In genomic region chr4:139736257-139736626, GRCh38 we compare ENCODE assay signal across 11 cellular contexts.
DNase-seq lines count a peak whose midpoint lies in the region; ATAC-seq and TF ChIP-seq lines count a peak whose summit lies in the region.
"Had no signal": no experiment of that assay in that cellular context is flagged by ENCODE, and none has a peak within 500 bp of the region (broad histone marks: within the 10 kb centered on the region; RNA-seq: fewer than 3 reads in every experiment).

No MANE protein-coding gene starts in this region.

- H3K9me3 ChIP-seq in adrenal gland (replicated peaks in 1 of 3): no peaks in the 10 kb centered on the region
- H3K9me3 ChIP-seq in mesenchymal stem cell (ENCODE audit: control insufficient read depth, low read length): no peaks in the 10 kb centered on the region
- no peaks in the 10 kb centered on the region for H3K9me3 ChIP-seq in thyroid gland

- no peak overlapping the region for H3K14ac ChIP-seq in mesenchymal stem cell (ENCODE audit: low read length in 2 of 2)

- no peak for TF ChIP-seq POLR2A in adrenal gland (IDR thresholded peaks at IDR 0.05)
- TF ChIP-seq POLR2A in thyroid gland (IDR thresholded peaks at IDR 0.05): no peak

- no peak overlapping the region for H4K8ac ChIP-seq in mesenchymal stem cell (ENCODE audit: low read length)

- DNase-seq in activated naive CD4-positive, alpha-beta T cell (lab: John Stamatoyannopoulos, UW): no peak
- DNase-seq in adrenal gland: no peak
- peak; percentile 26 for DNase-seq in mesenchymal stem cell
- no peak for DNase-seq in thyroid gland
- no peak for DNase-seq in SHP77 (lab: John Stamatoyannopoulos, UW)
- no peak for DNase-seq in cerebellar cortex (ENCODE audit: low spot score)
- DNase-seq: cerebellar nuclear complex, small intestine had no signal

- H2BK15ac ChIP-seq in mesenchymal stem cell (ENCODE audit: low read depth, poor library complexity, severe bottlenecking): no peak overlapping the region

- H4K91ac ChIP-seq in mesenchymal stem cell (ENCODE audit: low read length): no peak overlapping the region

- H3K4me2 ChIP-seq in mesenchymal stem cell (ENCODE audit: low read length, poor library complexity, severe bottlenecking): no peak overlapping the region

- WGBS in adrenal gland, 4 donors: 68 to 71% (median 70%) methylated on average over 5 of the region's 5 CpGs
- 77% methylated on average over 5 of the region's 5 CpGs for WGBS in mesenchymal stem cell
- WGBS in thyroid gland, 2 donors: 85 to 90% methylated on average over 5 of the region's 5 CpGs

- H3K36me3 ChIP-seq in adrenal gland (replicated peaks in 1 of 2): no peaks in the 10 kb centered on the region
- no peaks in the 10 kb centered on the region for H3K36me3 ChIP-seq in mesenchymal stem cell (ENCODE audit: control insufficient read depth in 1 of 2, insufficient read depth in 2 of 2, low read depth in 1 of 2, low read length in 2 of 2)
- no peaks in the 10 kb centered on the region for H3K36me3 ChIP-seq in thyroid gland

- peaks cover 12% of the 10 kb centered on the region for H3K4me1 Mint-ChIP-seq in activated naive CD4-positive, alpha-beta T cell treated with anti-CD3 and anti-CD28 coated beads, Interleukin-2, amount 50 U/mL, for 24 hours

- ATAC-seq in HG03025 (IDR thresholded peaks at IDR 0.05; ENCODE audit: low FRiP score, unreplicated experiment): no peak

- H3K27ac ChIP-seq in adrenal gland (peak overlapping the region in 4 of 5 donors; percentile 84 to 96 (median 90)), mesenchymal stem cell (ENCODE audit: low read length, poor library complexity, severe bottlenecking) (no peak overlapping the region), thyroid gland (peak overlapping the region in 2 of 3 donors; percentile 72 to 84)

- H3K4me1 ChIP-seq in adrenal gland (replicated peaks in 1 of 2) (peaks cover 31 to 66% of the 10 kb centered on the region in 2 donors), mesenchymal stem cell (ENCODE audit: control insufficient read depth, insufficient read depth, low read depth, low read length) (peaks cover 8% of the 10 kb centered on the region), thyroid gland (peaks cover 26 to 37% of the 10 kb centered on the region in 2 donors)

- peak overlapping the region; percentile 5 for H3K4me3 Mint-ChIP-seq in activated naive CD4-positive, alpha-beta T cell treated with anti-CD3 and anti-CD28 coated beads, Interleukin-2, amount 50 U/mL, for 24 hours
- H3K4me3 Mint-ChIP-seq: T-helper 2 cell treated with Interferon-gamma antibody and Interleukin-4, amounts not matched to agents 5 μg/mL and 100 μg/mL, for 36 hours had no signal

- no peak overlapping the region for H2BK5ac ChIP-seq in mesenchymal stem cell (ENCODE audit: low read depth, low read length, poor library complexity, severe bottlenecking)

- peaks cover 25% of the 10 kb centered on the region for H3K27me3 Mint-ChIP-seq in activated naive CD4-positive, alpha-beta T cell treated with anti-CD3 and anti-CD28 coated beads, Interleukin-2, amount 50 U/mL, for 24 hours

- H3K27me3 ChIP-seq in adrenal gland (no peaks in the 10 kb centered on the region), mesenchymal stem cell (ENCODE audit: control insufficient read depth in 1 of 2, insufficient read depth in 1 of 2, low read length in 2 of 2) (no peaks in the 10 kb centered on the region), thyroid gland (no peaks in the 10 kb centered on the region)

- no peak overlapping the region for H2BK120ac ChIP-seq in mesenchymal stem cell (ENCODE audit: low read depth, low read length)

- H3K23ac ChIP-seq in mesenchymal stem cell (ENCODE audit: low read length in 2 of 2): no peak overlapping the region

- no peak for TF ChIP-seq CTCF in adrenal gland (IDR thresholded peaks at IDR 0.05)
- TF ChIP-seq CTCF in thyroid gland (IDR thresholded peaks at IDR 0.05): no peak

- H2AK5ac ChIP-seq in mesenchymal stem cell (ENCODE audit: low read length, severe bottlenecking): no peak overlapping the region

- no peak overlapping the region for H2BK12ac ChIP-seq in mesenchymal stem cell (ENCODE audit: low read length in 2 of 2)

- H3K9ac ChIP-seq in mesenchymal stem cell (ENCODE audit: low read length): peak overlapping the region; percentile 99

- no peaks in the 10 kb centered on the region for H3K36me3 Mint-ChIP-seq in activated naive CD4-positive, alpha-beta T cell treated with anti-CD3 and anti-CD28 coated beads, Interleukin-2, amount 50 U/mL, for 24 hours

- H3K4me3 ChIP-seq in adrenal gland (no peak overlapping the region), mesenchymal stem cell (ENCODE audit: insufficient read depth in 1 of 2, low read depth in 1 of 2, low read length in 2 of 2) (no peak overlapping the region), thyroid gland (replicated peaks in 1 of 3) (no peak overlapping the region)

- intact Hi-C loops in adrenal gland (cut with DNase I): loop anchor here (10.0 kb wide), 3 partner anchors 409 to 519 kb away; partner anchors contain the start of gene MAML3 (in 1 of the 2)
- intact Hi-C loops in thyroid gland (cut with DNase I): loop anchor here (5.0 kb wide), 1 partner anchor 416 kb away; the partner anchor contains the start of gene MAML3

- peaks cover 2% of the 10 kb centered on the region for H3K79me1 ChIP-seq in mesenchymal stem cell (replicated peaks; ENCODE audit: low read length, poor library complexity, severe bottlenecking)

- no peak overlapping the region for H3K4ac ChIP-seq in mesenchymal stem cell (ENCODE audit: low read depth in 1 of 2, low read length in 2 of 2)

- no peak overlapping the region for H2AFZ ChIP-seq in mesenchymal stem cell (ENCODE audit: low read depth, low read length)

- no peaks in the 10 kb centered on the region for H3K9me3 Mint-ChIP-seq in activated naive CD4-positive, alpha-beta T cell treated with anti-CD3 and anti-CD28 coated beads, Interleukin-2, amount 50 U/mL, for 24 hours
- H3K9me3 Mint-ChIP-seq: T-helper 2 cell treated with Interferon-gamma antibody and Interleukin-4, amounts not matched to agents 5 μg/mL and 100 μg/mL, for 36 hours had no signal

- no peak overlapping the region for H3K27ac Mint-ChIP-seq in activated naive CD4-positive, alpha-beta T cell treated with anti-CD3 and anti-CD28 coated beads, Interleukin-2, amount 50 U/mL, for 24 hours
- H3K27ac Mint-ChIP-seq: T-helper 2 cell treated with Interferon-gamma antibody and Interleukin-4, amounts not matched to agents 5 μg/mL and 100 μg/mL, for 36 hours had no signal

- peak overlapping the region in 1 of 2 experiments; percentile 67 for H3K18ac ChIP-seq in mesenchymal stem cell (ENCODE audit: low read depth in 1 of 2, low read length in 2 of 2)
